22 cellular contexts compared by ENCODE assay signal in genomic region chr3:55218577-55218976, GRCh38.
"Had no signal": no experiment of that assay in that cellular context is flagged by ENCODE, and none has a peak within 500 bp of the region (broad histone marks: within the 10 kb centered on the region; RNA-seq: fewer than 3 reads in every experiment).

No MANE protein-coding gene starts in this region.

- H3K4me1 Mint-ChIP-seq: WTC11 had no signal

- H3K4me3 Mint-ChIP-seq: activated CD8-positive, alpha-beta T cell treated with anti-CD3 and anti-CD28 coated beads, Interleukin-2, amount 10 ng/mL, durations not matched to agents 7 days and 5 days; activated T-cell treated with anti-CD3 and anti-CD28 coated beads, Interleukin-2, amount 50 U/mL, for 24 hours; activated T-helper 1 cell treated with anti-CD3 and anti-CD28 coated beads, Interleukin-12 subunit alpha, Interleukin-12 subunit beta, Interleukin-2, Interleukin-4 antibody, amounts not matched to agents 30 ng/mL and 10 ng/mL and 1 ng/mL, durations not matched to agents 14 hours and 24 hours and 36 hours; WTC11 had no signal

- DNase-seq: activated CD4-positive, alpha-beta T cell treated with anti-CD3 and anti-CD28 coated beads for 48 hours; activated CD4-positive, alpha-beta T cell treated with anti-CD3 and anti-CD28 coated beads, Interleukin-2, amount 50 U/mL, for 4 hours; activated CD4-positive, CD25-positive, alpha-beta regulatory T cell treated with anti-CD3 and anti-CD28 coated beads, Interleukin-2, amount 50 U/mL, for 72 hours; activated CD8-positive, alpha-beta T cell treated with anti-CD3 and anti-CD28 coated beads, Interleukin-2, amount 10 ng/mL, durations not matched to agents 7 days and 5 days; activated effector memory CD4-positive, alpha-beta T cell treated with Interleukin-2 at 50 U/mL for 16 hours; activated naive CD4-positive, alpha-beta T cell; activated T-cell treated with anti-CD3 and anti-CD28 coated beads, Interleukin-2, amount 50 U/mL, for 24 hours; brain microvascular endothelial cell; Karpas-422; NCI-H1048; NCI-H1930; NCI-H2171; NCI-H2227 treated with DMSO at 0.1 percent for 48 hours; NCI-H526 treated with DMSO at 0.1 percent for 48 hours; NK-92 treated with Interleukin-12 subunit alpha and Interleukin-12 subunit beta, amount 100 ng/mL, for 24 hours; Peyer's patch; Right ventricle myocardium superior; T-helper 1 cell had no signal

- H3K27me3 Mint-ChIP-seq: activated T-cell treated with anti-CD3 and anti-CD28 coated beads, Interleukin-2, amount 50 U/mL, for 24 hours had no signal

- H3K27ac Mint-ChIP-seq: activated CD8-positive, alpha-beta T cell treated with anti-CD3 and anti-CD28 coated beads, Interleukin-2, amount 10 ng/mL, durations not matched to agents 7 days and 5 days; activated naive CD4-positive, alpha-beta T cell treated with anti-CD3 and anti-CD28 coated beads, Interleukin-2, amount 50 U/mL, for 72 hours; activated T-cell treated with anti-CD3 and anti-CD28 coated beads, Interleukin-2, amount 50 U/mL, for 24 hours; activated T-helper 1 cell treated with anti-CD3 and anti-CD28 coated beads, Interleukin-12 subunit alpha, Interleukin-12 subunit beta, Interleukin-2, Interleukin-4 antibody, amounts not matched to agents 30 ng/mL and 10 ng/mL and 1 ng/mL, durations not matched to agents 14 hours and 24 hours and 36 hours; WTC11 had no signal

- H3K36me3 Mint-ChIP-seq: activated naive CD4-positive, alpha-beta T cell treated with anti-CD3 and anti-CD28 coated beads, Interleukin-2, amount 50 U/mL, for 72 hours; WTC11 had no signal

- ATAC-seq: activated CD8-positive, alpha-beta T cell treated with anti-CD3 and anti-CD28 coated beads, Interleukin-2, amount 10 ng/mL, durations not matched to agents 7 days and 5 days; activated naive CD4-positive, alpha-beta T cell treated with anti-CD3 and anti-CD28 coated beads, Interleukin-2, amount 50 U/mL, for 72 hours; K562; WTC11 had no signal
